ENCODE assay signal across 1 cellular context in genomic region chr7:106042196-106042611, GRCh38.
TF ChIP-seq lines count a peak whose summit lies in the region.

No MANE protein-coding gene starts in this region.

TF ChIP-seq in SK-N-SH, 30 proteins besides CTCF, POLR2A, EP300 and RAD21 (continued from another document):
- no peak for TF ChIP-seq IRF3 (IDR thresholded peaks at IDR 0.05; ENCODE audit: low read depth, low read length)
- TF ChIP-seq NFIC (IDR thresholded peaks at IDR 0.05; ENCODE audit: borderline replicate concordance): no peak
- no peak for TF ChIP-seq SIN3A (IDR thresholded peaks at IDR 0.05; ENCODE audit: borderline replicate concordance, low read depth, low read length)
- TF ChIP-seq, protein P1, sequence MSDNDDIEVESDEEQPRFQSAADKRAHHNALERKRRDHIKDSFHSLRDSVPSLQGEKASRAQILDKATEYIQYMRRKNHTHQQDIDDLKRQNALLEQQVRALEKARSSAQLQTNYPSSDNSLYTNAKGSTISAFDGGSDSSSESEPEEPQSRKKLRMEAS (IDR thresholded peaks at IDR 0.05; ENCODE audit: low read depth): no peak
- TF ChIP-seq, protein P2, sequence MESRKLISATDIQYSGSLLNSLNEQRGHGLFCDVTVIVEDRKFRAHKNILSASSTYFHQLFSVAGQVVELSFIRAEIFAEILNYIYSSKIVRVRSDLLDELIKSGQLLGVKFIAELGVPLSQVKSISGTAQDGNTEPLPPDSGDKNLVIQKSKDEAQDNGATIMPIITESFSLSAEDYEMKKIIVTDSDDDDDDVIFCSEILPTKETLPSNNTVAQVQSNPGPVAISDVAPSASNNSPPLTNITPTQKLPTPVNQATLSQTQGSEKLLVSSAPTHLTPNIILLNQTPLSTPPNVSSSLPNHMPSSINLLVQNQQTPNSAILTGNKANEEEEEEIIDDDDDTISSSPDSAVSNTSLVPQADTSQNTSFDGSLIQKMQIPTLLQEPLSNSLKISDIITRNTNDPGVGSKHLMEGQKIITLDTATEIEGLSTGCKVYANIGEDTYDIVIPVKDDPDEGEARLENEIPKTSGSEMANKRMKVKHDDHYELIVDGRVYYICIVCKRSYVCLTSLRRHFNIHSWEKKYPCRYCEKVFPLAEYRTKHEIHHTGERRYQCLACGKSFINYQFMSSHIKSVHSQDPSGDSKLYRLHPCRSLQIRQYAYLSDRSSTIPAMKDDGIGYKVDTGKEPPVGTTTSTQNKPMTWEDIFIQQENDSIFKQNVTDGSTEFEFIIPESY (IDR thresholded peaks at IDR 0.05; ENCODE audit: borderline replicate concordance, low read depth): no peak
- no peak for TF ChIP-seq TAF1 (IDR thresholded peaks at IDR 0.05; ENCODE audit: borderline replicate concordance, low read depth, low read length)
- no peak for TF ChIP-seq TEAD4 (IDR thresholded peaks at IDR 0.05; ENCODE audit: borderline replicate concordance, insufficient read depth)
TF ChIP-seq in SK-N-SH: peak in this region for 0.
